ENCODE assay signal across 19 cellular contexts in genomic region chr13:43561081-43561480, GRCh38.
A peak's percentile ranks its signal among the peaks of the same experiment; 100 is the strongest.
DNase-seq lines count a peak whose midpoint lies in the region; TF ChIP-seq lines count a peak whose summit lies in the region.
"Had no signal": no experiment of that assay in that cellular context is flagged by ENCODE, and none has a peak within 500 bp of the region (broad histone marks: within the 10 kb centered on the region; RNA-seq: fewer than 3 reads in every experiment).

No MANE protein-coding gene starts in this region.

- H3K9ac ChIP-seq in neural cell (ENCODE audit: low read length): no peak overlapping the region
- H3K9ac ChIP-seq: BLaER1 treated with 17β-estradiol and CSF1 and Interleukin-3, amounts not matched to agents 10 nM and 100 nM had no signal

- no peak for TF ChIP-seq EP300 in neural cell (conservative IDR thresholded peaks at IDR 0.05; ENCODE audit: poor library complexity, severe bottlenecking)

- no peak overlapping the region for H3K4me3 ChIP-seq in left ventricle myocardium inferior
- H3K4me3 ChIP-seq in neural cell (ENCODE audit: low read length): no peak overlapping the region
- H3K4me3 ChIP-seq: A549; BLaER1 treated with 17β-estradiol and CSF1 and Interleukin-3, amounts not matched to agents 10 nM and 100 nM had no signal

- intact Hi-C loops in left ventricle myocardium inferior (cut with micrococcal nuclease) (no loop called here), cardiac septum (cut with DNase I) (no loop called here)

- H4K20me1 ChIP-seq in neural cell (ENCODE audit: insufficient read depth): no peaks in the 10 kb centered on the region
- H4K20me1 ChIP-seq: BLaER1 treated with 17β-estradiol and CSF1 and Interleukin-3, amounts not matched to agents 10 nM and 100 nM had no signal

- H3K4me1 Mint-ChIP-seq in activated T-cell treated with anti-CD3 and anti-CD28 coated beads, Interleukin-2, amount 50 U/mL, for 24 hours (ENCODE audit: low read depth): no peaks in the 10 kb centered on the region
- H3K4me1 Mint-ChIP-seq: B cell had no signal

- TF ChIP-seq CTCF in left ventricle myocardium inferior (IDR thresholded peaks at IDR 0.05; ENCODE audit: borderline replicate concordance) (no peak), VCaP (conservative IDR thresholded peaks at IDR 0.05) (no peak), neural cell (IDR thresholded peaks at IDR 0.05; ENCODE audit: poor library complexity, severe bottlenecking) (no peak)

- no peaks in the 10 kb centered on the region for H3K36me3 Mint-ChIP-seq in activated T-cell treated with anti-CD3 and anti-CD28 coated beads, Interleukin-2, amount 50 U/mL, for 24 hours (ENCODE audit: low read depth)
- H3K36me3 Mint-ChIP-seq: CD8-positive, alpha-beta T cell had no signal

- no peaks in the 10 kb centered on the region for H3F3A ChIP-seq in neural cell (ENCODE audit: insufficient read depth, low read length, poor library complexity, severe bottlenecking)

- H3K79me2 ChIP-seq in neural cell (replicated peaks; ENCODE audit: insufficient read depth, low read length): peaks cover 4% of the 10 kb centered on the region

- H3K9me3 ChIP-seq in left ventricle myocardium inferior (replicated peaks) (no peaks in the 10 kb centered on the region), neural cell (ENCODE audit: low read length) (no peaks in the 10 kb centered on the region)
- H3K9me3 ChIP-seq: A549; BLaER1 treated with 17β-estradiol and CSF1 and Interleukin-3, amounts not matched to agents 10 nM and 100 nM; Caco-2 had no signal

- TF ChIP-seq RAD21 in neural cell (conservative IDR thresholded peaks at IDR 0.05): no peak

- H3K27ac ChIP-seq in left ventricle myocardium inferior (replicated peaks) (no peak overlapping the region), VCaP (peak overlapping the region; percentile 54; the same call in 1 of the 2 replicates), neural cell (ENCODE audit: low read length) (peak overlapping the region; percentile 26)
- H3K27ac ChIP-seq: 22Rv1; A549; BLaER1 treated with 17β-estradiol and CSF1 and Interleukin-3, amounts not matched to agents 10 nM and 100 nM; C4-2B had no signal

- H3K27me3 Mint-ChIP-seq in activated T-cell treated with anti-CD3 and anti-CD28 coated beads, Interleukin-2, amount 50 U/mL, for 24 hours: peaks cover 3% of the 10 kb centered on the region
- H3K27me3 Mint-ChIP-seq: B cell; CD4-positive, alpha-beta T cell had no signal

- H3K27me3 ChIP-seq in left ventricle myocardium inferior (ENCODE audit: low read depth): no peaks in the 10 kb centered on the region
- no peaks in the 10 kb centered on the region for H3K27me3 ChIP-seq in neural cell (ENCODE audit: insufficient read depth, low read depth, low read length)
- H3K27me3 ChIP-seq: BLaER1 treated with 17β-estradiol and CSF1 and Interleukin-3, amounts not matched to agents 10 nM and 100 nM had no signal

- H3K9me3 Mint-ChIP-seq in activated T-cell treated with anti-CD3 and anti-CD28 coated beads, Interleukin-2, amount 50 U/mL, for 24 hours: no peaks in the 10 kb centered on the region
- H3K9me3 Mint-ChIP-seq: CD4-positive, alpha-beta T cell; CD8-positive, alpha-beta T cell had no signal

- H3K4me2 ChIP-seq in neural cell (ENCODE audit: low read length): no peak overlapping the region
- H3K4me2 ChIP-seq: A549; BLaER1 treated with 17β-estradiol and CSF1 and Interleukin-3, amounts not matched to agents 10 nM and 100 nM had no signal

- no peak overlapping the region for H3K27ac Mint-ChIP-seq in activated T-cell treated with anti-CD3 and anti-CD28 coated beads, Interleukin-2, amount 50 U/mL, for 24 hours
- H3K27ac Mint-ChIP-seq: B cell; CD4-positive, alpha-beta T cell; CD8-positive, alpha-beta T cell had no signal

- H3K4me3 Mint-ChIP-seq in activated T-cell treated with anti-CD3 and anti-CD28 coated beads, Interleukin-2, amount 50 U/mL, for 24 hours: no peak overlapping the region
- H3K4me3 Mint-ChIP-seq: B cell; CD4-positive, alpha-beta T cell; CD8-positive, alpha-beta T cell had no signal

- H3K36me3 ChIP-seq in left ventricle myocardium inferior (no peaks in the 10 kb centered on the region), neural cell (ENCODE audit: insufficient read depth, low read length) (no peaks in the 10 kb centered on the region)
- H3K36me3 ChIP-seq: BLaER1 treated with 17β-estradiol and CSF1 and Interleukin-3, amounts not matched to agents 10 nM and 100 nM had no signal

- peaks cover 26% of the 10 kb centered on the region for H3K4me1 ChIP-seq in left ventricle myocardium inferior

- H2AFZ ChIP-seq in neural cell (ENCODE audit: low read depth, low read length): no peak overlapping the region

- DNase-seq in NCI-H146 (lab: John Stamatoyannopoulos, UW) (peak; percentile 9), NCI-H146 treated with DMSO at 0.1 percent for 48 hours (lab: John Stamatoyannopoulos, UW; ENCODE audit: unreplicated experiment) (no peak), left ventricle myocardium inferior (peak; percentile 15), cardiac septum (ENCODE audit: low spot score) (no peak)
- no peak for DNase-seq in activated T-cell treated with anti-CD3 and anti-CD28 coated beads, Interleukin-2, amount 50 U/mL, for 24 hours
- DNase-seq: AML-193; Caco-2; Calu3; CD4-positive, alpha-beta T cell; CD8-positive, alpha-beta T cell; DMS79 treated with DMSO at 0.1 percent for 48 hours; GF-D8 had no signal

- no peaks in the 10 kb centered on the region for H3K9me2 ChIP-seq in neural cell (ENCODE audit: insufficient read depth, low read length)

TF ChIP-seq in neural cell, 6 proteins besides CTCF, POLR2A, EP300 and RAD21:
- TF ChIP-seq TAF1 (IDR thresholded peaks at IDR 0.05; ENCODE audit: low read depth) (no peak), MXI1 (conservative IDR thresholded peaks at IDR 0.05; ENCODE audit: poor library complexity, severe bottlenecking) (no peak), SMC3 (conservative IDR thresholded peaks at IDR 0.05; ENCODE audit: poor library complexity) (no peak), POLR2AphosphoS5 (IDR thresholded peaks at IDR 0.05) (no peak)
- TF ChIP-seq, protein P1, sequence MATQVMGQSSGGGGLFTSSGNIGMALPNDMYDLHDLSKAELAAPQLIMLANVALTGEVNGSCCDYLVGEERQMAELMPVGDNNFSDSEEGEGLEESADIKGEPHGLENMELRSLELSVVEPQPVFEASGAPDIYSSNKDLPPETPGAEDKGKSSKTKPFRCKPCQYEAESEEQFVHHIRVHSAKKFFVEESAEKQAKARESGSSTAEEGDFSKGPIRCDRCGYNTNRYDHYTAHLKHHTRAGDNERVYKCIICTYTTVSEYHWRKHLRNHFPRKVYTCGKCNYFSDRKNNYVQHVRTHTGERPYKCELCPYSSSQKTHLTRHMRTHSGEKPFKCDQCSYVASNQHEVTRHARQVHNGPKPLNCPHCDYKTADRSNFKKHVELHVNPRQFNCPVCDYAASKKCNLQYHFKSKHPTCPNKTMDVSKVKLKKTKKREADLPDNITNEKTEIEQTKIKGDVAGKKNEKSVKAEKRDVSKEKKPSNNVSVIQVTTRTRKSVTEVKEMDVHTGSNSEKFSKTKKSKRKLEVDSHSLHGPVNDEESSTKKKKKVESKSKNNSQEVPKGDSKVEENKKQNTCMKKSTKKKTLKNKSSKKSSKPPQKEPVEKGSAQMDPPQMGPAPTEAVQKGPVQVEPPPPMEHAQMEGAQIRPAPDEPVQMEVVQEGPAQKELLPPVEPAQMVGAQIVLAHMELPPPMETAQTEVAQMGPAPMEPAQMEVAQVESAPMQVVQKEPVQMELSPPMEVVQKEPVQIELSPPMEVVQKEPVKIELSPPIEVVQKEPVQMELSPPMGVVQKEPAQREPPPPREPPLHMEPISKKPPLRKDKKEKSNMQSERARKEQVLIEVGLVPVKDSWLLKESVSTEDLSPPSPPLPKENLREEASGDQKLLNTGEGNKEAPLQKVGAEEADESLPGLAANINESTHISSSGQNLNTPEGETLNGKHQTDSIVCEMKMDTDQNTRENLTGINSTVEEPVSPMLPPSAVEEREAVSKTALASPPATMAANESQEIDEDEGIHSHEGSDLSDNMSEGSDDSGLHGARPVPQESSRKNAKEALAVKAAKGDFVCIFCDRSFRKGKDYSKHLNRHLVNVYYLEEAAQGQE (IDR thresholded peaks at IDR 0.05; ENCODE audit: borderline replicate concordance): no peak

Comparison
In these comparisons a context has a peak if more than half of its experiments do, and no peak if none do; other contexts are left out.
1. DNase-seq: peak in NCI-H146 (single experiment) and left ventricle myocardium inferior (single experiment); none in NCI-H146 treated with DMSO at 0.1 percent for 48 hours (single experiment), cardiac septum (single experiment) and activated T-cell treated with anti-CD3 and anti-CD28 coated beads, Interleukin-2, amount 50 U/mL, for 24 hours (single experiment).